ENCODE assay signal across 24 cellular contexts in the genomic region with DNA sequence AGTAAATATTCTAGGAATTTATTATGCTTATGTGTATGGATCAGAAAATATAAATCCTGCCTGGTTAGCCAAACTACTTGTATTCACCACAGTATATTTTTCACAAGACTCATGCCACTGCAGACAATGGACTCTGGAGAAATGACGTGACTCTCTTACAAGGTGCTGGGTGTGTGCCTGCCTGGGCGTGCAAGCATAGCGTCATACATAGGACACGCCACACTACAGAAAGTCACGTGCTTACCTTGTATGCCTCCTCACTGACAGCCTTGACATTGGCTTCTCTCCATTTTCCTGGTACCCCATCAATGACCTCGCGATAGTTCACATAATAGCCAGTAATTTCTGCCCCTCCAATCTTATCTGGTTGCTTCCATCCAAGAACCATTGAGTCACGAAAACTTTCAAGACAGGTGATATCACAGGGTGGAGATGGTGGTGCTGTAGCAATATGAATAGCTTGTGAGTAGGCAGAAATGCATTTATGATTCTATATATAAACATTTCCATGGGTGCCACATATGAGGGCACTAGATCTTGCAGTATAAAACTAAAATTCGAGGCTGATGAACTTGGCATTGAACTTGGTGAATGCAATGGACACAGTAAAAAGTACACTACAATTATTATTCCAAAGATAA.
"Had no signal": no experiment of that assay in that cellular context is flagged by ENCODE, and none has a peak within 500 bp of the region (broad histone marks: within the 10 kb centered on the region; RNA-seq: fewer than 3 reads in every experiment).

No MANE protein-coding gene starts in this region.

- H3K9me3 Mint-ChIP-seq: activated naive CD4-positive, alpha-beta T cell treated with anti-CD3 and anti-CD28 coated beads, Interleukin-2, amount 50 U/mL, for 24 hours; activated T-cell treated with anti-CD3 and anti-CD28 coated beads, Interleukin-2, amount 50 U/mL, for 24 hours; activated T-helper 1 cell treated with anti-CD3 and anti-CD28 coated beads, Interleukin-12 subunit alpha, Interleukin-12 subunit beta, Interleukin-2, Interleukin-4 antibody, amounts not matched to agents 30 ng/mL and 10 ng/mL and 1 ng/mL, durations not matched to agents 14 hours and 24 hours and 36 hours had no signal

- DNase-seq: activated CD4-positive, alpha-beta T cell treated with anti-CD3 and anti-CD28 coated beads for 48 hours; activated CD4-positive, alpha-beta T cell treated with anti-CD3 and anti-CD28 coated beads, Interleukin-2, amount 50 U/mL, for 48 hours; activated CD8-positive, alpha-beta memory T cell treated with anti-CD3 and anti-CD28 coated beads, Interleukin-2, amount 10 ng/mL, durations not matched to agents 7 days and 5 days; activated effector memory CD4-positive, alpha-beta T cell treated with Interleukin-2 at 50 U/mL for 16 hours; activated naive CD4-positive, alpha-beta T cell; activated T-cell treated with anti-CD3 and anti-CD28 coated beads, Interleukin-2, amount 50 U/mL, for 24 hours; amygdala; MM.1S; NCI-H1105 treated with DMSO at 0.1 percent for 48 hours; NCI-H1930; NCI-H2107; NCI-H2171 treated with DMSO at 0.1 percent for 48 hours; NCI-H510A treated with DMSO at 0.1 percent for 48 hours; NCI-H69; PC-3; SHP77 treated with DMSO at 0.1 percent for 48 hours had no signal

- ATAC-seq: activated CD4-positive, CD25-positive, alpha-beta regulatory T cell treated with anti-CD3 and anti-CD28 coated beads, Interleukin-2, amount 50 U/mL, for 24 hours; activated CD8-positive, alpha-beta memory T cell treated with anti-CD3 and anti-CD28 coated beads, Interleukin-2, amount 10 ng/mL, durations not matched to agents 7 days and 5 days; HepG2; PC-3 had no signal

- FAIRE-seq: astrocyte, HepG2, RCC 7860 had no signal

- H3K27me3 Mint-ChIP-seq: activated CD8-positive, alpha-beta memory T cell treated with anti-CD3 and anti-CD28 coated beads, Interleukin-2, amount 10 ng/mL, durations not matched to agents 7 days and 5 days; activated naive CD4-positive, alpha-beta T cell treated with anti-CD3 and anti-CD28 coated beads, Interleukin-2, amount 50 U/mL, for 24 hours; activated T-cell treated with anti-CD3 and anti-CD28 coated beads, Interleukin-2, amount 50 U/mL, for 24 hours had no signal

- H3K27ac Mint-ChIP-seq: activated CD8-positive, alpha-beta memory T cell treated with anti-CD3 and anti-CD28 coated beads, Interleukin-2, amount 10 ng/mL, durations not matched to agents 7 days and 5 days; activated naive CD4-positive, alpha-beta T cell treated with anti-CD3 and anti-CD28 coated beads, Interleukin-2, amount 50 U/mL, for 24 hours; activated T-cell treated with anti-CD3 and anti-CD28 coated beads, Interleukin-2, amount 50 U/mL, for 24 hours; activated T-helper 1 cell treated with anti-CD3 and anti-CD28 coated beads, Interleukin-12 subunit alpha, Interleukin-12 subunit beta, Interleukin-2, Interleukin-4 antibody, amounts not matched to agents 30 ng/mL and 10 ng/mL and 1 ng/mL, durations not matched to agents 14 hours and 24 hours and 36 hours; brain; T-helper 1 cell treated with Interleukin-12 subunit alpha and Interleukin-12 subunit beta and Interleukin-4 antibody, amounts not matched to agents 30 μg/mL and 1 μg/mL, for 36 hours had no signal

- H3K4me3 Mint-ChIP-seq: activated CD8-positive, alpha-beta memory T cell treated with anti-CD3 and anti-CD28 coated beads, Interleukin-2, amount 10 ng/mL, durations not matched to agents 7 days and 5 days; activated naive CD4-positive, alpha-beta T cell treated with anti-CD3 and anti-CD28 coated beads, Interleukin-2, amount 50 U/mL, for 24 hours; activated T-cell treated with anti-CD3 and anti-CD28 coated beads, Interleukin-2, amount 50 U/mL, for 24 hours; activated T-helper 1 cell treated with anti-CD3 and anti-CD28 coated beads, Interleukin-12 subunit alpha, Interleukin-12 subunit beta, Interleukin-2, Interleukin-4 antibody, amounts not matched to agents 30 ng/mL and 10 ng/mL and 1 ng/mL, durations not matched to agents 14 hours and 24 hours and 36 hours; brain; T-helper 1 cell treated with Interleukin-12 subunit alpha and Interleukin-12 subunit beta and Interleukin-4 antibody, amounts not matched to agents 30 μg/mL and 1 μg/mL, for 36 hours had no signal
